25 cellular contexts compared by ENCODE assay signal in the genomic region with DNA sequence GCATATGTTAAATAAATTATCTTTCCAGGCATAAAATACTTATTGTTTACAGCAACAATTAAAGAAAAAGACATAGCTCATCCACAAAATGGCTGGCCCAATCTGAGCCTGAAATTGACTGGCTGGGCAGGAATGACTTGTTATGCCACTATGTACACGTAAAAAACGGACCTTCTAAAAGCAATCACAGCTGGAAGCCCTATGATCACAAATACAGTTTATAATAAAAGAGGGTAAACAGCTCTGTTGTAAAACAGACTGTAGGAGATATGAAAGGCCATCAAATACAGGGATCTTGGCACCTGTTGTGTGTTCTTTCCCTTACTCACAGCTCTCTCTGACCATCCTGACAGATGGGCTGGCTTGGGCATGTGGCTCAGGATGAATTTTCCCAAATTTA.
DNase-seq lines count a peak whose midpoint lies in the region; ATAC-seq and TF ChIP-seq lines count a peak whose summit lies in the region.
"Had no signal": no experiment of that assay in that cellular context is flagged by ENCODE, and none has a peak within 500 bp of the region (broad histone marks: within the 10 kb centered on the region; RNA-seq: fewer than 3 reads in every experiment).

No MANE protein-coding gene starts in this region.

- H3K36me3 Mint-ChIP-seq in activated CD8-positive, alpha-beta memory T cell treated with anti-CD3 and anti-CD28 coated beads, Interleukin-2, amount 10 ng/mL, durations not matched to agents 7 days and 5 days: peaks cover 55% of the 10 kb centered on the region

- no peak overlapping the region for H3K27ac Mint-ChIP-seq in activated CD8-positive, alpha-beta memory T cell treated with anti-CD3 and anti-CD28 coated beads, Interleukin-2, amount 10 ng/mL, durations not matched to agents 7 days and 5 days
- H3K27ac Mint-ChIP-seq: dendritic cell treated with granulocyte-macrophage colony-stimulating factor and Interleukin-4, amounts not matched to agents 40 ng/mL and 50 ng/mL, for 4 days; GM23338; HFFc6 had no signal

- no peaks in the 10 kb centered on the region for H3K9me3 ChIP-seq in prostate gland
- H3K9me3 ChIP-seq: gastrocnemius medialis had no signal

- intact Hi-C loops in prostate gland (cut with DNase I): no loop called here

- no peaks in the 10 kb centered on the region for H3K36me3 ChIP-seq in prostate gland

- no peak overlapping the region for H3K4me3 Mint-ChIP-seq in activated CD8-positive, alpha-beta memory T cell treated with anti-CD3 and anti-CD28 coated beads, Interleukin-2, amount 10 ng/mL, durations not matched to agents 7 days and 5 days
- H3K4me3 Mint-ChIP-seq: dendritic cell treated with granulocyte-macrophage colony-stimulating factor and Interleukin-4, amounts not matched to agents 40 ng/mL and 50 ng/mL, for 4 days; GM23338; HFFc6; neural crest cell had no signal

- 48% methylated on average over 2 of the region's 2 CpGs for WGBS in prostate gland

- H3K27me3 ChIP-seq in prostate gland (replicated peaks; ENCODE audit: insufficient read depth): no peaks in the 10 kb centered on the region
- H3K27me3 ChIP-seq: gastrocnemius medialis, right atrium auricular region had no signal

- TF ChIP-seq POLR2A in prostate gland (IDR thresholded peaks at IDR 0.05): no peak

- H3K4me1 ChIP-seq in prostate gland (replicated peaks): no peaks in the 10 kb centered on the region
- H3K4me1 ChIP-seq: gastrocnemius medialis, parathyroid adenoma, right atrium auricular region had no signal

- no peak for ATAC-seq in activated CD8-positive, alpha-beta memory T cell treated with anti-CD3 and anti-CD28 coated beads, Interleukin-2, amount 10 ng/mL, durations not matched to agents 7 days and 5 days
- ATAC-seq: gastrocnemius medialis, GM23338 had no signal

- no peak overlapping the region for H3K4me3 ChIP-seq in prostate gland
- H3K4me3 ChIP-seq: gastrocnemius medialis, GM23338, right atrium auricular region had no signal

- TF ChIP-seq CTCF in prostate gland (IDR thresholded peaks at IDR 0.05): no peak

- no peaks in the 10 kb centered on the region for H3K27me3 Mint-ChIP-seq in activated CD8-positive, alpha-beta memory T cell treated with anti-CD3 and anti-CD28 coated beads, Interleukin-2, amount 10 ng/mL, durations not matched to agents 7 days and 5 days
- H3K27me3 Mint-ChIP-seq: dendritic cell treated with granulocyte-macrophage colony-stimulating factor and Interleukin-4, amounts not matched to agents 40 ng/mL and 50 ng/mL, for 4 days had no signal

- H3K4me1 Mint-ChIP-seq in activated CD8-positive, alpha-beta memory T cell treated with anti-CD3 and anti-CD28 coated beads, Interleukin-2, amount 10 ng/mL, durations not matched to agents 7 days and 5 days: peaks cover 10% of the 10 kb centered on the region
- H3K4me1 Mint-ChIP-seq: GM23338, neural crest cell had no signal

- H3K27ac ChIP-seq in prostate gland: no peak overlapping the region
- H3K27ac ChIP-seq: C4-2B, gastrocnemius medialis, parathyroid adenoma, right atrium auricular region, RWPE1 had no signal

- DNase-seq in DMS53 treated with DMSO at 0.1 percent for 48 hours (lab: John Stamatoyannopoulos, UW; ENCODE audit: unreplicated experiment): peak; percentile 40
- DNase-seq in NCI-H1930 (lab: John Stamatoyannopoulos, UW): peak; percentile 43 to 54
- DNase-seq in NCI-H748 treated with DMSO at 0.1 percent for 48 hours (lab: John Stamatoyannopoulos, UW): peak; percentile 95
- peak; percentile 35 for DNase-seq in prostate gland (ENCODE audit: low spot score)
- no peak for DNase-seq in activated CD8-positive, alpha-beta memory T cell treated with anti-CD3 and anti-CD28 coated beads, Interleukin-2, amount 10 ng/mL, durations not matched to agents 7 days and 5 days
- no peak for DNase-seq in ecto neural progenitor cell (ENCODE audit: low spot score)
- DNase-seq in HuH-7.5 (ENCODE audit: low spot score): no peak
- DNase-seq: activated CD4-positive, CD25-positive, alpha-beta regulatory T cell treated with anti-CD3 and anti-CD28 coated beads, Interleukin-2, amount 50 U/mL, for 72 hours; activated gamma-delta T cell treated with Interleukin-2 at 50 U/mL for 16 hours; caudate nucleus; gastrocnemius medialis; HFFc6; KG1; NCI-H187 treated with DMSO at 0.1 percent for 48 hours; NCI-H82; stimulated activated CD4-positive, alpha-beta T cell treated with anti-CD3 and anti-CD28 coated beads, Interleukin-4, amount 100 ng/mL, for 1 hour; substantia nigra; T-helper 1 cell had no signal

- H3K9me3 Mint-ChIP-seq in activated CD8-positive, alpha-beta memory T cell treated with anti-CD3 and anti-CD28 coated beads, Interleukin-2, amount 10 ng/mL, durations not matched to agents 7 days and 5 days (ENCODE audit: low read depth): peaks cover 11% of the 10 kb centered on the region

- CTCF ChIA-PET in activated CD8-positive, alpha-beta memory T cell treated with anti-CD3 and anti-CD28 coated beads, Interleukin-2, amount 10 ng/mL, durations not matched to agents 7 days and 5 days (lab: Charles Lee): no interaction called here

Comparison
In these comparisons a context has a peak if more than half of its experiments do, and no peak if none do; other contexts are left out.
1. DNase-seq: peak in DMS53 treated with DMSO at 0.1 percent for 48 hours (single experiment), NCI-H1930 (2 of 2), NCI-H748 treated with DMSO at 0.1 percent for 48 hours (single experiment) and prostate gland (single experiment); none in activated CD8-positive, alpha-beta memory T cell treated with anti-CD3 and anti-CD28 coated beads, Interleukin-2, amount 10 ng/mL, durations not matched to agents 7 days and 5 days (single experiment), ecto neural progenitor cell (single experiment) and HuH-7.5 (single experiment).